In the genomic region with DNA sequence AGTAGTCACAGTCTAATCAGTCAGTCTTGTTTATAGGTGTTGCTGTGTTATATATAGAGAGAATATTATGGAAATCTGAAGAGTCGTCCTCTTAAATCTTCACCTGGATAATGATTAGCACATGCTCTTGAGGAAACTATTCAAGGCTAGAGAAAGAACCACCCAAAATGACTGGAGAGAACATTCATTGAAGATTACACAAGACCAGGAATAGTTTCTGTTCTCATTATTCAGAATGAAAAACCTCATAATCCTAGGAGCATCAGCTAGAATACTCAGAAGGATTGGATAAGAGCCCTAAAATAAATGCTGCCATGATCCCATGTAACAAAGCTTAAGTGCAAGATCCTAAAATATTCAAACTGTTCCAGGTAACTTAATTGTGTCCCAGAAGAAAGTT, we compare ENCODE assay signal across 18 cellular contexts.
DNase-seq lines count a peak whose midpoint lies in the region; FAIRE-seq and TF ChIP-seq lines count a peak whose summit lies in the region.
"Had no signal": no experiment of that assay in that cellular context is flagged by ENCODE, and none has a peak within 500 bp of the region (broad histone marks: within the 10 kb centered on the region; RNA-seq: fewer than 3 reads in every experiment).

No MANE protein-coding gene starts in this region.

- dilution Hi-C loops in keratinocyte (cut with MboI; ENCODE audit: extremely low pct_ligation_motif_present, low sequenced_read_pairs) = no loop called here

- peak overlapping the region; percentile 53 for H3K27ac Mint-ChIP-seq in MCF 10A (ENCODE audit: low read depth, unreplicated experiment)
- H3K27ac Mint-ChIP-seq in dendritic cell treated with granulocyte-macrophage colony-stimulating factor and Interleukin-4, amounts not matched to agents 40 ng/mL and 50 ng/mL, for 4 days = peak overlapping the region; percentile 19
- H3K27ac Mint-ChIP-seq in activated naive CD8-positive, alpha-beta T cell treated with anti-CD3 and anti-CD28 coated beads for 36 hours = no peak overlapping the region
- H3K27ac Mint-ChIP-seq: CD8-positive, alpha-beta T cell had no signal

- H3K79me2 ChIP-seq in keratinocyte (ENCODE audit: control insufficient read depth, insufficient read depth, low read length) = no peaks in the 10 kb centered on the region

- H3K27ac ChIP-seq in breast epithelium (no peak overlapping the region), keratinocyte (ENCODE audit: control insufficient read depth, insufficient read depth, low read length) (no peak overlapping the region)
- H3K27ac ChIP-seq: 22Rv1 had no signal

- TF ChIP-seq CTCF in MCF 10A (IDR thresholded peaks at IDR 0.05; ENCODE audit: unreplicated experiment) (no peak), breast epithelium (IDR thresholded peaks at IDR 0.05) (no peak), keratinocyte (optimal IDR thresholded peaks at IDR 0.05 in 1 of 3, IDR thresholded peaks at IDR 0.05 in 1 of 3, conservative IDR thresholded peaks at IDR 0.05 in 1 of 3; ENCODE audit: extremely low read depth in 1 of 3, insufficient read depth in 2 of 3, low read length in 3 of 3) (no peak)

- BruUV-seq in MCF 10A (replicated peaks; lab: Mats Ljungman, UMichigan) = no TSS peak

- no peak overlapping the region for H3K9ac ChIP-seq in keratinocyte (ENCODE audit: control insufficient read depth, extremely low read depth, insufficient read depth, low read length)

- H3K9me3 Mint-ChIP-seq in MCF 10A (ENCODE audit: unreplicated experiment) = peaks cover 13% of the 10 kb centered on the region
- H3K9me3 Mint-ChIP-seq in dendritic cell treated with granulocyte-macrophage colony-stimulating factor and Interleukin-4, amounts not matched to agents 40 ng/mL and 50 ng/mL, for 4 days = peaks cover 16% of the 10 kb centered on the region
- H3K9me3 Mint-ChIP-seq in activated naive CD8-positive, alpha-beta T cell treated with anti-CD3 and anti-CD28 coated beads for 36 hours = peaks cover 16% of the 10 kb centered on the region

- no peak overlapping the region for H3K4me3 Mint-ChIP-seq in MCF 10A (ENCODE audit: unreplicated experiment)
- no peak overlapping the region for H3K4me3 Mint-ChIP-seq in dendritic cell treated with granulocyte-macrophage colony-stimulating factor and Interleukin-4, amounts not matched to agents 40 ng/mL and 50 ng/mL, for 4 days
- no peak overlapping the region for H3K4me3 Mint-ChIP-seq in activated naive CD8-positive, alpha-beta T cell treated with anti-CD3 and anti-CD28 coated beads for 36 hours
- H3K4me3 Mint-ChIP-seq: CD14-positive monocyte; CD8-positive, alpha-beta T cell had no signal

- H4K20me1 ChIP-seq in keratinocyte (ENCODE audit: control insufficient read depth, extremely low read depth, insufficient read depth, low read length) = no peaks in the 10 kb centered on the region

- intact Hi-C loops in MCF 10A (cut with micrococcal nuclease) = no loop called here
- intact Hi-C loops in breast epithelium (cut with DNase I; ENCODE audit: low total_unique reads) = no loop called here
- intact Hi-C loops in dendritic cell treated with granulocyte-macrophage colony-stimulating factor and Interleukin-4, amounts not matched to agents 40 ng/mL and 50 ng/mL, for 4 days (cut with micrococcal nuclease) = no loop called here

- DNase-seq in MCF 10A (ENCODE audit: unreplicated experiment) = no peak
- no peak for DNase-seq in breast epithelium (ENCODE audit: low spot score in 2 of 2)
- DNase-seq in keratinocyte (ENCODE audit: low read depth, low spot score) = no peak
- DNase-seq in ecto neural progenitor cell (ENCODE audit: low spot score) = no peak
- DNase-seq in activated naive CD8-positive, alpha-beta T cell treated with anti-CD3 and anti-CD28 coated beads for 36 hours = no peak
- DNase-seq in activated CD8-positive, alpha-beta memory T cell treated with anti-CD3 and anti-CD28 coated beads, Interleukin-2, amount 50 U/mL, for 4 hours = no peak
- no peak for DNase-seq in HuH-7 (ENCODE audit: low spot score)
- DNase-seq: CD8-positive, alpha-beta T cell; COR-L47; DMS153; DND-41; GDM1; GOT3 had no signal

- POLR2A ChIA-PET in MCF 10A (lab: Yijun Ruan, JAX) = no interaction called here

- H3K4me2 ChIP-seq in keratinocyte (ENCODE audit: control insufficient read depth, extremely low read depth, insufficient read depth, low read depth, low read length) = no peak overlapping the region

- peak overlapping the region; percentile 65 for H2AFZ ChIP-seq in keratinocyte (ENCODE audit: control insufficient read depth, low read length)

- H3K9me3 ChIP-seq in breast epithelium (peaks cover 7 to 17% of the 10 kb centered on the region in 2 donors), keratinocyte (ENCODE audit: control insufficient read depth, low read depth, low read length) (no peaks in the 10 kb centered on the region)
- H3K9me3 ChIP-seq: HAP-1 had no signal

- TF ChIP-seq POLR2A in breast epithelium (IDR thresholded peaks at IDR 0.05) = no peak

- no peak for FAIRE-seq in keratinocyte (lab: Jason Lieb, UNC)
- FAIRE-seq: D721Med had no signal

- H3K4me1 ChIP-seq in breast epithelium = no peaks in the 10 kb centered on the region
- peaks cover 3% of the 10 kb centered on the region for H3K4me1 ChIP-seq in keratinocyte (ENCODE audit: control insufficient read depth, extremely low read depth, insufficient read depth, low read length)
- H3K4me1 ChIP-seq: HAP-1 had no signal

- H3K4me3 ChIP-seq in breast epithelium = no peak overlapping the region
- H3K4me3 ChIP-seq in keratinocyte (ENCODE audit: control insufficient read depth in 2 of 3, extremely low read depth in 1 of 3, insufficient read depth in 2 of 3, low read depth in 1 of 3, low read length in 3 of 3) = no peak overlapping the region
- H3K4me3 ChIP-seq: HAP-1 had no signal

- H3K27me3 ChIP-seq in breast epithelium = no peaks in the 10 kb centered on the region
- no peaks in the 10 kb centered on the region for H3K27me3 ChIP-seq in keratinocyte (ENCODE audit: control insufficient read depth, extremely low read depth, insufficient read depth, low read length)

- CTCF ChIA-PET in MCF 10A (lab: Yijun Ruan, JAX) = no interaction called here

- H3K27me3 Mint-ChIP-seq in MCF 10A (ENCODE audit: insufficient read depth, unreplicated experiment) = no peaks in the 10 kb centered on the region
- H3K27me3 Mint-ChIP-seq in dendritic cell treated with granulocyte-macrophage colony-stimulating factor and Interleukin-4, amounts not matched to agents 40 ng/mL and 50 ng/mL, for 4 days = no peaks in the 10 kb centered on the region
- no peaks in the 10 kb centered on the region for H3K27me3 Mint-ChIP-seq in activated naive CD8-positive, alpha-beta T cell treated with anti-CD3 and anti-CD28 coated beads for 36 hours

- no peaks in the 10 kb centered on the region for H3K36me3 Mint-ChIP-seq in MCF 10A (ENCODE audit: insufficient read depth, unreplicated experiment)
- H3K36me3 Mint-ChIP-seq in dendritic cell treated with granulocyte-macrophage colony-stimulating factor and Interleukin-4, amounts not matched to agents 40 ng/mL and 50 ng/mL, for 4 days (ENCODE audit: low read depth) = no peaks in the 10 kb centered on the region
- H3K36me3 Mint-ChIP-seq in activated naive CD8-positive, alpha-beta T cell treated with anti-CD3 and anti-CD28 coated beads for 36 hours = no peaks in the 10 kb centered on the region
- H3K36me3 Mint-ChIP-seq: CD14-positive monocyte; CD8-positive, alpha-beta T cell had no signal

- H3K36me3 ChIP-seq in breast epithelium (no peaks in the 10 kb centered on the region), keratinocyte (ENCODE audit: control insufficient read depth in 2 of 2, extremely low read depth in 1 of 2, insufficient read depth in 2 of 2, low read length in 2 of 2) (no peaks in the 10 kb centered on the region)
- H3K36me3 ChIP-seq: HAP-1 had no signal

- H3K4me1 Mint-ChIP-seq in MCF 10A (ENCODE audit: insufficient read depth, unreplicated experiment) = no peaks in the 10 kb centered on the region
- H3K4me1 Mint-ChIP-seq in dendritic cell treated with granulocyte-macrophage colony-stimulating factor and Interleukin-4, amounts not matched to agents 40 ng/mL and 50 ng/mL, for 4 days (ENCODE audit: low read depth) = peaks cover 8% of the 10 kb centered on the region
- no peaks in the 10 kb centered on the region for H3K4me1 Mint-ChIP-seq in activated naive CD8-positive, alpha-beta T cell treated with anti-CD3 and anti-CD28 coated beads for 36 hours

- H3K9me1 ChIP-seq in keratinocyte (ENCODE audit: control insufficient read depth, extremely low read depth, insufficient read depth, low read length) = no peaks in the 10 kb centered on the region
